In the genomic region with DNA sequence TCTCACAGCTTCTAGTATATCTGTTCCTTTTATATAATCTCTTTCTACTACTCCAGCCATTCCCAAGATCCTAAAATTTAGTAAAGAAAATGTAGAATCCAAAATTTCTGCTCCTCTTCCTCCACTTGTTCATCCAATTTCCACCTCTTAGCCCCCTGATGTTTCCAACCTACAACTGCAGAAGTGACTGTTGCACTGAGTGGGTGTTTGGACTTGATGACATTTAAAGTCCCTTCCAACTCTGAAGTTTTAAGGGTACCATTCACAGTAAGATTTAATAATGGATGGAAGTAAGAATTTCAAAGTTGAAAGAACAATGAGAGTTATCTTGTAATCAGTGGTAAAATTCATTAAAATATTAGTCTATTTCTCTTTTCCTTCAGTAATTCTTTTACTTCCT, we compare ENCODE assay signal across 14 cellular contexts. TPM values are rescaled to one million over a fixed set of nuclear protein-coding genes. Genes with fewer than 3 reads are reported as not detected.
DNase-seq lines count a peak whose midpoint lies in the region; ATAC-seq, FAIRE-seq and TF ChIP-seq lines count a peak whose summit lies in the region.
"Had no signal": no experiment of that assay in that cellular context is flagged by ENCODE, and none has a peak within 500 bp of the region (broad histone marks: within the 10 kb centered on the region; RNA-seq: fewer than 3 reads in every experiment).

No MANE protein-coding gene starts in this region.

- intact Hi-C loops in CD4-positive, alpha-beta T cell (cut with DNase I, micrococcal nuclease): no loop called here
- intact Hi-C loops in natural killer cell (cut with micrococcal nuclease): no loop called here

- H3K36me3 Mint-ChIP-seq in CD4-positive, alpha-beta T cell (ENCODE audit: low read depth): peaks cover 54% of the 10 kb centered on the region
- H3K36me3 Mint-ChIP-seq in activated CD8-positive, alpha-beta T cell treated with anti-CD3 and anti-CD28 coated beads, Interleukin-2, amount 10 ng/mL, durations not matched to agents 7 days and 5 days (ENCODE audit: low read depth): peaks cover 72% of the 10 kb centered on the region
- peaks cover 7% of the 10 kb centered on the region for H3K36me3 Mint-ChIP-seq in natural killer cell

- DNase-seq in CD4-positive, alpha-beta T cell: no peak
- no peak for DNase-seq in GM18507 (ENCODE audit: extremely low spot score, insufficient read length, low read depth)
- DNase-seq in activated CD8-positive, alpha-beta T cell treated with anti-CD3 and anti-CD28 coated beads, Interleukin-2, amount 10 ng/mL, durations not matched to agents 7 days and 5 days: no peak
- DNase-seq in natural killer cell: no peak
- no peak for DNase-seq in NOMO-1 treated with dmso at 0.1 percent for 144 hours (lab: John Stamatoyannopoulos, UW; ENCODE audit: unreplicated experiment)
- DNase-seq in kidney glomerular epithelial cell (lab: John Stamatoyannopoulos, UW): no peak
- DNase-seq: amniotic stem cell; hypothalamus; NCI-H2029 treated with DMSO at 0.1 percent for 48 hours; SK-N-SH; stimulated activated CD4-positive, alpha-beta T cell treated with anti-CD3 and anti-CD28 coated beads, Interleukin-4, amount 100 ng/mL, for 24 hours; stimulated activated CD8-positive, alpha-beta memory T cell treated with anti-CD3 and anti-CD28 coated beads, Interleukin-4, amount 100 ng/mL, for 48 hours had no signal

- no peak for TF ChIP-seq CTCF in CD4-positive, alpha-beta T cell (IDR thresholded peaks at IDR 0.05)
- TF ChIP-seq CTCF in natural killer cell (IDR thresholded peaks at IDR 0.05): no peak

- no peaks in the 10 kb centered on the region for H3K9me3 ChIP-seq in CD4-positive, alpha-beta T cell (ENCODE audit: control insufficient read depth, low read length)
- H3K9me3 ChIP-seq: SK-N-SH, tibial nerve had no signal

- ATAC-seq in CD4-positive, alpha-beta T cell (ENCODE audit: poor library complexity): no peak
- no peak for ATAC-seq in activated CD8-positive, alpha-beta T cell treated with anti-CD3 and anti-CD28 coated beads, Interleukin-2, amount 10 ng/mL, durations not matched to agents 7 days and 5 days
- ATAC-seq in natural killer cell: no peak
- no peak for ATAC-seq in GM18907 (IDR thresholded peaks at IDR 0.05; ENCODE audit: unreplicated experiment)

- peak; percentile 38 for FAIRE-seq in GM18507 (lab: Jason Lieb, UNC)

- peaks cover 88% of the 10 kb centered on the region for H3K4me1 Mint-ChIP-seq in CD4-positive, alpha-beta T cell (ENCODE audit: low read depth)
- peaks cover 71% of the 10 kb centered on the region for H3K4me1 Mint-ChIP-seq in activated CD8-positive, alpha-beta T cell treated with anti-CD3 and anti-CD28 coated beads, Interleukin-2, amount 10 ng/mL, durations not matched to agents 7 days and 5 days (ENCODE audit: low read depth)
- peaks cover 86 to 87% of the 10 kb centered on the region in 2 donors for H3K4me1 Mint-ChIP-seq in natural killer cell

- peak overlapping the region; percentile 80 for H3K27ac Mint-ChIP-seq in CD4-positive, alpha-beta T cell
- H3K27ac Mint-ChIP-seq in activated CD8-positive, alpha-beta T cell treated with anti-CD3 and anti-CD28 coated beads, Interleukin-2, amount 10 ng/mL, durations not matched to agents 7 days and 5 days: no peak overlapping the region
- H3K27ac Mint-ChIP-seq in natural killer cell: peak overlapping the region; percentile 84 to 93

- CTCF ChIA-PET in CD4-positive, alpha-beta T cell (lab: Charles Lee): interaction anchor here (1.3 to 2.9 kb wide), 2 partner anchors 21 to 46 kb away, joined by 4 to 29 read pairs; no protein-coding TSS in a partner anchor
- CTCF ChIA-PET in activated CD8-positive, alpha-beta T cell treated with anti-CD3 and anti-CD28 coated beads, Interleukin-2, amount 10 ng/mL, durations not matched to agents 7 days and 5 days (lab: Charles Lee): interaction anchor here (1.3 to 9.0 kb wide), 6 partner anchors 8 to 49 kb away, joined by 3 to 480 read pairs (median 10); a partner anchor contains a TSS

- peak overlapping the region; percentile 53 for H3K4me3 Mint-ChIP-seq in CD4-positive, alpha-beta T cell
- H3K4me3 Mint-ChIP-seq in activated CD8-positive, alpha-beta T cell treated with anti-CD3 and anti-CD28 coated beads, Interleukin-2, amount 10 ng/mL, durations not matched to agents 7 days and 5 days: peak overlapping the region; percentile 12
- H3K4me3 Mint-ChIP-seq in natural killer cell: peak overlapping the region; percentile 68

- no peaks in the 10 kb centered on the region for H3K27me3 Mint-ChIP-seq in CD4-positive, alpha-beta T cell
- H3K27me3 Mint-ChIP-seq in activated CD8-positive, alpha-beta T cell treated with anti-CD3 and anti-CD28 coated beads, Interleukin-2, amount 10 ng/mL, durations not matched to agents 7 days and 5 days (ENCODE audit: low read depth): no peaks in the 10 kb centered on the region
- H3K27me3 Mint-ChIP-seq in natural killer cell (ENCODE audit: low read depth in 2 of 2): no peaks in the 10 kb centered on the region

- POLR2A ChIA-PET in CD4-positive, alpha-beta T cell (lab: Charles Lee): interaction anchor here (1.1 to 8.2 kb wide), 4 partner anchors 8 to 24 kb away, joined by 4 to 191 read pairs (median 8); a partner anchor contains a TSS
- POLR2A ChIA-PET in activated CD8-positive, alpha-beta T cell treated with anti-CD3 and anti-CD28 coated beads, Interleukin-2, amount 10 ng/mL, durations not matched to agents 7 days and 5 days (lab: Charles Lee): interaction anchor here (0.8 kb wide), 1 partner anchor 45 kb away, joined by 3 read pairs; no protein-coding TSS in a partner anchor

- no peaks in the 10 kb centered on the region for H3K9me3 Mint-ChIP-seq in CD4-positive, alpha-beta T cell
- H3K9me3 Mint-ChIP-seq in activated CD8-positive, alpha-beta T cell treated with anti-CD3 and anti-CD28 coated beads, Interleukin-2, amount 10 ng/mL, durations not matched to agents 7 days and 5 days (ENCODE audit: insufficient read depth): no peaks in the 10 kb centered on the region
- no peaks in the 10 kb centered on the region for H3K9me3 Mint-ChIP-seq in natural killer cell

- H3K27ac ChIP-seq in CD4-positive, alpha-beta T cell (ENCODE audit: low read depth, low read length): no peak overlapping the region
- H3K27ac ChIP-seq: tibial nerve had no signal

- H3K27me3 ChIP-seq in CD4-positive, alpha-beta T cell (ENCODE audit: control insufficient read depth, insufficient read depth, low read length): no peaks in the 10 kb centered on the region
- H3K27me3 ChIP-seq: tibial nerve had no signal

RNA-seq across cellular contexts. Expression of a gene that starts 5.5 kb away (rescaled TPM):
- total RNA-seq in CD4-positive, alpha-beta T cell: 100 to 1,000 TPM; 159 to 161 TPM
- total RNA-seq in activated CD8-positive, alpha-beta T cell treated with anti-CD3 and anti-CD28 coated beads, Interleukin-2, amount 10 ng/mL, durations not matched to agents 7 days and 5 days: 100 to 1,000 TPM; 281 to 286 TPM
- 100 to 1,000 TPM; 410 to 456 (median 419) TPM for total RNA-seq in natural killer cell

RNA-seq across cellular contexts. Expression of a gene that starts 23.3 kb away (rescaled TPM):
- 10 to 100 TPM; 51.1 to 52.7 TPM for total RNA-seq in CD4-positive, alpha-beta T cell
- total RNA-seq in activated CD8-positive, alpha-beta T cell treated with anti-CD3 and anti-CD28 coated beads, Interleukin-2, amount 10 ng/mL, durations not matched to agents 7 days and 5 days: 10 to 100 TPM; 88.1 to 91.8 TPM
- total RNA-seq in natural killer cell: 10 to 100 TPM; 66.0 to 85.7 (median 74.7) TPM

RNA-seq across cellular contexts. Expression of a gene that starts 23.5 kb away (rescaled TPM):
- total RNA-seq in CD4-positive, alpha-beta T cell: 10 to 100 TPM; 10.9 to 11.4 TPM
- total RNA-seq in activated CD8-positive, alpha-beta T cell treated with anti-CD3 and anti-CD28 coated beads, Interleukin-2, amount 10 ng/mL, durations not matched to agents 7 days and 5 days: 10 to 100 TPM; 36.9 to 37.1 TPM
- 1 to 10 TPM; 5.7 to 6.6 (median 6.1) TPM for total RNA-seq in natural killer cell

RNA-seq across cellular contexts. Expression of a gene that starts 37.9 kb away (rescaled TPM):
- total RNA-seq in CD4-positive, alpha-beta T cell: 10 to 100 TPM; 79.8 to 86.8 TPM
- total RNA-seq in activated CD8-positive, alpha-beta T cell treated with anti-CD3 and anti-CD28 coated beads, Interleukin-2, amount 10 ng/mL, durations not matched to agents 7 days and 5 days: 10 to 100 TPM; 46.9 to 47.8 TPM
- total RNA-seq in natural killer cell: 100 to 1,000 TPM; 134 to 155 (median 147) TPM

Comparison
In these comparisons a context has a peak if more than half of its experiments do, and no peak if none do; other contexts are left out.
1. H3K4me3 Mint-ChIP-seq: peak in every context shown above with its lines; median percentile 68 in natural killer cell; 53 in CD4-positive, alpha-beta T cell; 12 in activated CD8-positive, alpha-beta T cell treated with anti-CD3 and anti-CD28 coated beads, Interleukin-2, amount 10 ng/mL, durations not matched to agents 7 days and 5 days.